ENCODE assay signal across 24 cellular contexts in the genomic region with DNA sequence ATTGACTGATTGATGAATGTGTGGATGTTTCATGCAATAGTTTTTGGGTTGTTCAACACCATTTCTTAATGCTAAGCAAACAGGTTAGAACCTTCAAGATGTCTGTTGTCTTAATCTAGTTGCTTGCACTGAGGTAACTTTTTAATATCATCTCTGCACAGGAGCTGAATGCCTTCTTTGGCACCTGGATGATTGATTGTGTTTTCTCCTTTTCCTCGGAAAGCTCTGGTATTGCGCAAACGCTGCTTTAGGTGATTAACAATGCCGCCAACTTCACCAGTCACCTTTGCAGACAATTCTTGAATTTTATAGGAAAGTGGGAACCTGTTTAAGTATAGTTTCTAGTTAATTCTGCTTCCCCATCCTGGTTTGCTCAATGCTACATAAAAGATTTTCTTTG. TPM values are rescaled to one million over a fixed set of nuclear protein-coding genes. Genes with fewer than 3 reads are reported as not detected.
"Had no signal": no experiment of that assay in that cellular context is flagged by ENCODE, and none has a peak within 500 bp of the region (broad histone marks: within the 10 kb centered on the region; RNA-seq: fewer than 3 reads in every experiment).

No MANE protein-coding gene starts in this region.

- H3K27ac ChIP-seq: left lung, lower lobe of right lung, ovary, right atrium auricular region, right lobe of liver, skin epidermis, suprapubic skin, thoracic aorta, tibial artery, uterus had no signal

- H3K36me3 ChIP-seq: left lung, lower lobe of right lung, ovary, right atrium auricular region, right lobe of liver, suprapubic skin, thoracic aorta, tibial artery, uterus had no signal

- H3K9me3 ChIP-seq: left lung, lower lobe of right lung, mucosa of descending colon, ovary, right atrium auricular region, right lobe of liver, suprapubic skin, thoracic aorta, tibial artery, uterus had no signal

- H3K27me3 ChIP-seq: ovary, right atrium auricular region, suprapubic skin, tibial artery had no signal

- ATAC-seq: left colon; left lung; lower lobe of right lung; mucosa of descending colon; naive thymus-derived CD4-positive, alpha-beta T cell; natural killer cell treated with Interleukin-12 subunit alpha and Interleukin-12 subunit beta and Interleukin-15 and Interleukin-18, amount 100 ng/mL, for 72 hours; right lobe of liver; stimulated activated effector memory CD8-positive, alpha-beta T cell treated with anti-CD3 and anti-CD28 coated beads, Interleukin-12 subunit alpha, Interleukin-12 subunit beta, amount 100 ng/mL, for 72 hours had no signal

- H3K4me1 ChIP-seq: left lung, lower lobe of right lung, right lobe of liver, tibial artery, uterus had no signal

- FAIRE-seq: islet of Langerhans, kidney had no signal

- DNase-seq: hypothalamus; immature natural killer cell; kidney; left colon; left lung; lower lobe of right lung; midbrain; mucosa of descending colon; naive thymus-derived CD4-positive, alpha-beta T cell; ovary; right lobe of liver; stimulated activated CD4-positive, alpha-beta T cell treated with anti-CD3 and anti-CD28 coated beads, Interleukin-4, amount 100 ng/mL, for 24 hours; stimulated activated naive CD4-positive, alpha-beta T cell; tibial artery; uterus had no signal

- H3K4me3 ChIP-seq: left lung, lower lobe of right lung, mucosa of descending colon, ovary, right atrium auricular region, right lobe of liver, skin epidermis, suprapubic skin, thoracic aorta, tibial artery, uterus had no signal

RNA-seq across cellular contexts. Expression of gene RTL9, which starts 48.2 kb away (rescaled TPM):
- total RNA-seq: kidney; left colon; lower lobe of right lung; naive thymus-derived CD4-positive, alpha-beta T cell; natural killer cell treated with Interleukin-12 subunit alpha and Interleukin-12 subunit beta and Interleukin-15 and Interleukin-18, amount 100 ng/mL, for 72 hours; pulmonary artery endothelial cell; ureter had no signal
- polyA plus RNA-seq: immature natural killer cell; naive thymus-derived CD4-positive, alpha-beta T cell had no signal
